ENCODE assay signal across 10 cellular contexts in genomic region chr6:94562846-94563245, GRCh38.
"Had no signal": no experiment of that assay in that cellular context is flagged by ENCODE, and none has a peak within 500 bp of the region (broad histone marks: within the 10 kb centered on the region; RNA-seq: fewer than 3 reads in every experiment).

No MANE protein-coding gene starts in this region.

- H3K27ac Mint-ChIP-seq: HFFc6 had no signal

- H3K4me3 Mint-ChIP-seq: HFFc6, IgD-negative memory B cell had no signal

- H3K4me3 ChIP-seq: GM23248, HAP-1 had no signal

- H3K9me3 ChIP-seq: HAP-1 had no signal

- H3K27ac ChIP-seq: GM23248, HL-60 had no signal

- DNase-seq: GM23248, GOT3, H7, HFFc6, KBM-7 had no signal

- H3K4me1 ChIP-seq: HAP-1 had no signal

- H3K36me3 Mint-ChIP-seq: IgD-negative memory B cell had no signal

- H3K36me3 ChIP-seq: HAP-1 had no signal

- H3K27me3 Mint-ChIP-seq: IgD-negative memory B cell had no signal

- H2AFZ ChIP-seq: GM23248 had no signal

- H3K4me1 Mint-ChIP-seq: IgD-negative memory B cell had no signal

- ATAC-seq: HCT116, HepG2 had no signal

- H3K9ac ChIP-seq: GM23248 had no signal
